8 cellular contexts compared by ENCODE assay signal in genomic region chr2:209423562-209424541, GRCh38. TPM values are rescaled to one million over a fixed set of nuclear protein-coding genes. Genes with fewer than 3 reads are reported as not detected.
DNase-seq lines count a peak whose midpoint lies in the region; ATAC-seq and TF ChIP-seq lines count a peak whose summit lies in the region.

Gene MAP2, plus strand, starts transcription at chr2:209424047. Its CDS starts 229,124 bp downstream, at chr2:209653171.

- H3K4me3 Mint-ChIP-seq in CD4-positive, alpha-beta T cell, result peak within 1 kb of the TSS; percentile 82

- ATAC-seq in CD4-positive, alpha-beta T cell (ENCODE audit: poor library complexity), result peak; percentile 93
- ATAC-seq in GM19468 (IDR thresholded peaks at IDR 0.05; ENCODE audit: extremely low read depth, unreplicated experiment), result peak; percentile 96

- peak; percentile 29 for TF ChIP-seq CTCF in CD4-positive, alpha-beta T cell (IDR thresholded peaks at IDR 0.05)

- H3K4me1 ChIP-seq in endocrine pancreas (ENCODE audit: control insufficient read depth, insufficient read depth, low read length), result peaks cover 20% of the 10 kb centered on the region

- CTCF ChIA-PET in CD4-positive, alpha-beta T cell (lab: Charles Lee), result no interaction called here

- peak within 1 kb of the TSS; percentile 62 for H3K9ac ChIP-seq in endocrine pancreas (ENCODE audit: control insufficient read depth, insufficient read depth, low read length)

- H3K9me3 Mint-ChIP-seq in CD4-positive, alpha-beta T cell, result no peaks in the 10 kb centered on the region

- peaks cover 15% of the 10 kb centered on the region for H3K27me3 ChIP-seq in CD4-positive, alpha-beta T cell (ENCODE audit: control insufficient read depth, insufficient read depth, low read length)
- H3K27me3 ChIP-seq in endocrine pancreas (ENCODE audit: control insufficient read depth, insufficient read depth, low read length), result no peaks in the 10 kb centered on the region

- peak within 1 kb of the TSS; percentile 98 for H3K4me3 ChIP-seq in endocrine pancreas (ENCODE audit: control insufficient read depth, insufficient read depth, low read length)

- POLR2A ChIA-PET in CD4-positive, alpha-beta T cell (lab: Charles Lee), result no interaction called here

- no peaks in the 10 kb centered on the region for H3K9me3 ChIP-seq in CD4-positive, alpha-beta T cell (ENCODE audit: control insufficient read depth, low read length)
- no peaks in the 10 kb centered on the region for H3K9me3 ChIP-seq in endocrine pancreas (ENCODE audit: control insufficient read depth, low read length)

- peak; percentile 3 to 53 (median 13) for DNase-seq in CD4-positive, alpha-beta T cell
- DNase-seq in HK-2 (ENCODE audit: unreplicated experiment) (peak; percentile 87), NCI-H774 (lab: John Stamatoyannopoulos, UW) (peak; percentile 93), mesenteric fat pad (ENCODE audit: low spot score) (peak; percentile 95)
- peak; percentile 1 for DNase-seq in activated CD8-positive, alpha-beta memory T cell treated with anti-CD3 and anti-CD28 coated beads, Interleukin-2, amount 50 U/mL, for 1 hour (ENCODE audit: extremely low read depth)
- peak; percentile 23 for DNase-seq in stimulated activated CD8-positive, alpha-beta memory T cell treated with anti-CD3 and anti-CD28 coated beads, Interleukin-12 subunit alpha, Interleukin-12 subunit beta, amount 100 ng/mL, for 4 hours (ENCODE audit: low read depth)

- intact Hi-C loops in CD4-positive, alpha-beta T cell (cut with DNase I, micrococcal nuclease), result no loop called here

- H3K4me1 Mint-ChIP-seq in CD4-positive, alpha-beta T cell (ENCODE audit: low read depth), result peaks cover 25% of the 10 kb centered on the region

- H3K27ac ChIP-seq in CD4-positive, alpha-beta T cell (ENCODE audit: low read depth, low read length), result no peak within 1 kb of the TSS

- H3K36me3 ChIP-seq in endocrine pancreas (ENCODE audit: control insufficient read depth, insufficient read depth, low read length), result no peaks in the 10 kb centered on the region

- H3K27ac Mint-ChIP-seq in CD4-positive, alpha-beta T cell, result no peak within 1 kb of the TSS

- H3K27me3 Mint-ChIP-seq in CD4-positive, alpha-beta T cell, result peaks cover 55% of the 10 kb centered on the region

- no peaks in the 10 kb centered on the region for H3K36me3 Mint-ChIP-seq in CD4-positive, alpha-beta T cell (ENCODE audit: low read depth)

RNA-seq across cellular contexts. Expression of gene MAP2, which starts in this region (rescaled TPM):
- total RNA-seq in CD4-positive, alpha-beta T cell, result under 1 TPM; 0.16 to 0.20 TPM
- total RNA-seq in mesenteric fat pad, result 3.4 TPM

Comparison
In these comparisons a context has a peak if more than half of its experiments do, and no peak if none do; other contexts are left out.
1. Peak in DNase-seq and ATAC-seq in CD4-positive, alpha-beta T cell; RNA of the gene not detected or under 1 TPM.
2. DNase-seq: peak in every context shown above with its lines; median percentile 95 in mesenteric fat pad; 93 in NCI-H774; 87 in HK-2; 23 in stimulated activated CD8-positive, alpha-beta memory T cell treated with anti-CD3 and anti-CD28 coated beads, Interleukin-12 subunit alpha, Interleukin-12 subunit beta, amount 100 ng/mL, for 4 hours; 13 in CD4-positive, alpha-beta T cell; 1 in activated CD8-positive, alpha-beta memory T cell treated with anti-CD3 and anti-CD28 coated beads, Interleukin-2, amount 50 U/mL, for 1 hour.